ENCODE assay signal across 8 cellular contexts in genomic region chr20:16476032-16476431, GRCh38.
DNase-seq lines count a peak whose midpoint lies in the region; ATAC-seq, FAIRE-seq and TF ChIP-seq lines count a peak whose summit lies in the region.

No MANE protein-coding gene starts in this region.

- no peak overlapping the region for H3K14ac ChIP-seq in H1 (ENCODE audit: insufficient read length)

- H3K4me3 ChIP-seq in AG10803 (ENCODE audit: low read length) (no peak overlapping the region), OCI-LY3 (ENCODE audit: low read length) (no peak overlapping the region), H1 (ENCODE audit: extremely low read depth in 1 of 4, insufficient read depth in 2 of 4, low read depth in 3 of 4, low read length in 4 of 4) (no peak overlapping the region), mesendoderm (ENCODE audit: low read length) (no peak overlapping the region), MG63 (no peak overlapping the region)

- POLR2A ChIA-PET in H1 (lab: Charles Lee; ENCODE audit: partially characterized antibody): no interaction called here

- no peak overlapping the region for H3K18ac ChIP-seq in H1 (ENCODE audit: extremely low read depth, low read length)
- H3K18ac ChIP-seq in mesendoderm (ENCODE audit: low read length): no peak overlapping the region

- H3K9ac ChIP-seq in OCI-LY3 (ENCODE audit: low read length) (no peak overlapping the region), H1 (replicated peaks in 1 of 4; ENCODE audit: extremely low read depth in 1 of 4, low read depth in 3 of 4, low read length in 3 of 4) (no peak overlapping the region), mesendoderm (ENCODE audit: low read length) (no peak overlapping the region)

- H4K5ac ChIP-seq in H1 (ENCODE audit: insufficient read length, low read depth, low read length) (no peak overlapping the region), mesendoderm (ENCODE audit: low read length) (no peak overlapping the region)

- H4K20me1 ChIP-seq in OCI-LY3 (ENCODE audit: insufficient read depth, low read length) (no peaks in the 10 kb centered on the region), H1 (replicated peaks in 1 of 2; ENCODE audit: control insufficient read depth in 1 of 2, insufficient read depth in 2 of 2, low read length in 2 of 2) (no peaks in the 10 kb centered on the region)

- H3K27ac ChIP-seq in OCI-LY3 (ENCODE audit: low read length) (no peak overlapping the region), H1 (ENCODE audit: low read depth, low read length) (no peak overlapping the region), mesendoderm (ENCODE audit: low read depth, low read length) (no peak overlapping the region)

- no peak for TF ChIP-seq EP300 in H1 (IDR thresholded peaks at IDR 0.05; ENCODE audit: borderline replicate concordance in 1 of 2, low read depth in 2 of 2, low read length in 2 of 2)

- H3K4me2 ChIP-seq in OCI-LY3 (ENCODE audit: low read length) (no peak overlapping the region), H1 (ENCODE audit: insufficient read depth in 1 of 2, low read depth in 2 of 2, low read length in 2 of 2) (no peak overlapping the region), mesendoderm (ENCODE audit: low read length) (no peak overlapping the region)

- peak; percentile 75 to 76 for TF ChIP-seq RAD21 in H1 (IDR thresholded peaks at IDR 0.05 in 1 of 2, conservative IDR thresholded peaks at IDR 0.05 in 1 of 2; ENCODE audit: low read depth in 2 of 2, low read length in 2 of 2)

- H3K23ac ChIP-seq in H1 (ENCODE audit: insufficient read length): no peak overlapping the region
- H3K23ac ChIP-seq in mesendoderm (ENCODE audit: low read length): no peak overlapping the region

- peak; percentile 66 for ATAC-seq in GM18519 (IDR thresholded peaks at IDR 0.05; ENCODE audit: low FRiP score, unreplicated experiment)
- ATAC-seq in GM21390 (IDR thresholded peaks at IDR 0.05; ENCODE audit: unreplicated experiment): no peak

- H4K8ac ChIP-seq in H1 (ENCODE audit: extremely low read depth, insufficient read depth, low read length) (no peak overlapping the region), mesendoderm (ENCODE audit: low read depth, low read length) (no peak overlapping the region)

- H2AK5ac ChIP-seq in H1 (ENCODE audit: low read depth, low read length) (no peak overlapping the region), mesendoderm (ENCODE audit: low read length) (no peak overlapping the region)

- no peaks in the 10 kb centered on the region for H3K79me1 ChIP-seq in H1 (ENCODE audit: low read depth, low read length)
- no peaks in the 10 kb centered on the region for H3K79me1 ChIP-seq in mesendoderm (ENCODE audit: low read length)

- DNase-seq in AG10803 (ENCODE audit: low read depth) (peak; percentile 55), HuH-7 (ENCODE audit: low spot score) (peak; percentile 50), H1 (ENCODE audit: low read depth in 1 of 2, low spot score in 2 of 2) (no peak), mesendoderm (peak; percentile 58), MG63 (no peak)

- peaks cover 3% of the 10 kb centered on the region for H3K36me3 ChIP-seq in OCI-LY3 (replicated peaks; ENCODE audit: low read depth, low read length)
- H3K36me3 ChIP-seq in H1 (ENCODE audit: control insufficient read depth in 2 of 4, insufficient read depth in 4 of 4, low read length in 3 of 4): no peaks in the 10 kb centered on the region; a peak in 1 of 8 replicates
- no peaks in the 10 kb centered on the region for H3K36me3 ChIP-seq in mesendoderm (ENCODE audit: control insufficient read depth, insufficient read depth, low read length)
- H3K36me3 ChIP-seq in MG63: no peaks in the 10 kb centered on the region

- H3K79me2 ChIP-seq in OCI-LY3 (ENCODE audit: low read length) (no peaks in the 10 kb centered on the region), H1 (ENCODE audit: control insufficient read depth in 1 of 2, insufficient read depth in 2 of 2, low read length in 2 of 2) (no peaks in the 10 kb centered on the region), mesendoderm (ENCODE audit: control insufficient read depth, insufficient read depth, low read length) (no peaks in the 10 kb centered on the region)

- H3K4ac ChIP-seq in H1 (replicated peaks; ENCODE audit: insufficient read length, low read depth, low read length) (no peak overlapping the region), mesendoderm (ENCODE audit: low read depth, low read length) (no peak overlapping the region)

- H2BK5ac ChIP-seq in H1 (ENCODE audit: low read depth, low read length) (no peak overlapping the region), mesendoderm (ENCODE audit: low read length) (no peak overlapping the region)

- H2BK120ac ChIP-seq in H1 (replicated peaks; ENCODE audit: low read depth, low read length) (no peak overlapping the region), mesendoderm (ENCODE audit: low read depth, low read length) (no peak overlapping the region)

- CTCF ChIA-PET in H1 (lab: Charles Lee; ENCODE audit: partially characterized antibody): interaction anchor here (0.6 to 2.6 kb wide), 30 partner anchors 9 to 1418 kb away, joined by 3 to 20 read pairs (median 3); no protein-coding TSS in a partner anchor

- no peak overlapping the region for H2BK15ac ChIP-seq in H1 (ENCODE audit: low read length)
- no peak overlapping the region for H2BK15ac ChIP-seq in mesendoderm (replicated peaks; ENCODE audit: low read depth)

- H3K27me3 ChIP-seq in OCI-LY3 (ENCODE audit: low read depth, low read length): no peaks in the 10 kb centered on the region
- H3K27me3 ChIP-seq in H1 (replicated peaks in 1 of 4; ENCODE audit: control insufficient read depth in 3 of 4, extremely low read depth in 1 of 4, insufficient read depth in 3 of 4, low read length in 3 of 4): no peaks in the 10 kb centered on the region
- H3K27me3 ChIP-seq in mesendoderm (ENCODE audit: insufficient read depth, low read length, poor library complexity): no peaks in the 10 kb centered on the region
- no peaks in the 10 kb centered on the region for H3K27me3 ChIP-seq in MG63

- no peak for TF ChIP-seq POLR2A in H1 (IDR thresholded peaks at IDR 0.05; ENCODE audit: control extremely low read depth in 1 of 2, low read depth in 2 of 2, low read length in 2 of 2)

- no peaks in the 10 kb centered on the region for H3K23me2 ChIP-seq in H1 (ENCODE audit: low read depth, low read length)

- 18% methylated on average over 3 of the region's 3 CpGs; no CpG with 5 or more reads in 1 of the 2 experiments for WGBS in H1 (ENCODE audit: extremely low coverage in 1 of 2, insufficient coverage in 1 of 2, insufficient read length in 1 of 2, insufficient replicate concordance in 2 of 2, low coverage in 1 of 2, low lambda C conversion rate in 2 of 2, missing lambda C conversion rate in 1 of 2), 2 experiments
- WGBS in mesendoderm (ENCODE audit: extremely low coverage, insufficient coverage, low lambda C conversion rate): no CpG with 5 or more reads among the region's 3 CpGs

- H2AFZ ChIP-seq in OCI-LY3 (ENCODE audit: low read depth, low read length): no peak overlapping the region
- no peak overlapping the region for H2AFZ ChIP-seq in H1 (ENCODE audit: low read length)

- no peak overlapping the region for H4K91ac ChIP-seq in H1 (replicated peaks; ENCODE audit: insufficient read length, low read length)

- H2BK12ac ChIP-seq in H1 (ENCODE audit: low read depth, low read length): no peak overlapping the region

- TF ChIP-seq CTCF in AG10803 (conservative IDR thresholded peaks at IDR 0.05; ENCODE audit: low read length) (peak; percentile 72), OCI-LY3 (IDR thresholded peaks at IDR 0.05; ENCODE audit: low read depth, low read length) (peak; percentile 86), H1 (IDR thresholded peaks at IDR 0.05; ENCODE audit: control extremely low read depth in 1 of 3, insufficient read depth in 1 of 3, low read depth in 1 of 3, low read length in 3 of 3) (peak in 2 of 3 experiments; percentile 40 to 51; a peak in 3 of 4 replicates)

- no peak for FAIRE-seq in H1 (lab: Jason Lieb, UNC)

- H3K4me1 ChIP-seq in OCI-LY3 (ENCODE audit: low read length) (peaks cover 18% of the 10 kb centered on the region), H1 (replicated peaks in 1 of 4; ENCODE audit: control insufficient read depth in 3 of 4, insufficient read depth in 4 of 4, low read length in 3 of 4) (no peaks in the 10 kb centered on the region; a peak in 1 of 7 replicates), mesendoderm (ENCODE audit: control insufficient read depth, low read depth, low read length) (no peaks in the 10 kb centered on the region)

- H3K56ac ChIP-seq in H1 (replicated peaks; ENCODE audit: insufficient read length, low read depth, low read length) (no peak overlapping the region), mesendoderm (ENCODE audit: low read length) (no peak overlapping the region)

- H2BK20ac ChIP-seq in H1 (ENCODE audit: low read length): no peak overlapping the region

- H3K9me3 ChIP-seq in OCI-LY3 (ENCODE audit: insufficient read depth, low read length) (no peaks in the 10 kb centered on the region), H1 (ENCODE audit: insufficient read depth in 2 of 2, low read depth in 1 of 2, low read length in 1 of 2) (no peaks in the 10 kb centered on the region), MG63 (no peaks in the 10 kb centered on the region)

TF ChIP-seq in H1, 55 proteins besides CTCF, POLR2A, EP300 and RAD21:
- no peak for TF ChIP-seq CREB1 (IDR thresholded peaks at IDR 0.05)
- TF ChIP-seq POU5F1 (IDR thresholded peaks at IDR 0.05; ENCODE audit: low read depth, low read length): no peak
- no peak for TF ChIP-seq CHD1 (IDR thresholded peaks at IDR 0.05; ENCODE audit: low read depth, low read length)
- TF ChIP-seq USF2 (IDR thresholded peaks at IDR 0.05; ENCODE audit: low read length): no peak

Comparison
In these comparisons a context has a peak if more than half of its experiments do, and no peak if none do; other contexts are left out.
1. DNase-seq: peak in AG10803 (single experiment), HuH-7 (single experiment) and mesendoderm (single experiment); none in H1 (0 of 2) and MG63 (single experiment).
2. Peak in every context shown above with its lines, with median percentiles within 50 percentile points of each other: CTCF ChIP-seq.